21 cellular contexts compared by ENCODE assay signal in genomic region chr4:102469806-102470205, GRCh38. TPM values are rescaled to one million over a fixed set of nuclear protein-coding genes. Genes with fewer than 3 reads are reported as not detected.
DNase-seq lines count a peak whose midpoint lies in the region; ATAC-seq and TF ChIP-seq lines count a peak whose summit lies in the region.
"Had no signal": no experiment of that assay in that cellular context is flagged by ENCODE, and none has a peak within 500 bp of the region (broad histone marks: within the 10 kb centered on the region; RNA-seq: fewer than 3 reads in every experiment).

No MANE protein-coding gene starts in this region.

- DNase-seq in SK-N-SH: no peak
- DNase-seq in Jurkat, Clone E6-1 (ENCODE audit: low read depth, low spot score): peak; percentile 79
- peak; percentile 20 for DNase-seq in dermis blood vessel endothelial cell
- DNase-seq in omental fat pad (ENCODE audit: low spot score): no peak
- DNase-seq in medulla oblongata (ENCODE audit: extremely low spot score): no peak
- DNase-seq in head of caudate nucleus: no peak
- DNase-seq: BE2C, DMS79, Kasumi-1, MM.1S, NCI-H1092, NCI-H146, NCI-H2029 treated with DMSO at 0.1 percent for 48 hours, NCI-H2171, NCI-H526, PC-3, RPMI8226, SHP77 treated with DMSO at 0.1 percent for 48 hours had no signal

- H2AFZ ChIP-seq in SK-N-SH (ENCODE audit: low read depth): 0 out of 2 replicates have a peak overlapping the region, but pooled peaks have one; percentile 54

- CTCF ChIA-PET in SK-N-SH (lab: Yijun Ruan, JAX): interaction anchor here (1.0 kb wide), 1 partner anchor 30 kb away, joined by 3 read pairs; no protein-coding TSS in a partner anchor

- H3K9me3 ChIP-seq in SK-N-SH (no peaks in the 10 kb centered on the region), BLaER1 (peaks cover 34% of the 10 kb centered on the region)
- H3K9me3 ChIP-seq: BE2C had no signal

- H3K36me3 ChIP-seq in SK-N-SH (replicated peaks in 1 of 2; ENCODE audit: control insufficient read depth in 1 of 2, insufficient read depth in 2 of 2, low read length in 1 of 2): no peaks in the 10 kb centered on the region
- H3K36me3 ChIP-seq in BLaER1: no peaks in the 10 kb centered on the region
- H3K36me3 ChIP-seq: BE2C had no signal

- no peaks in the 10 kb centered on the region for H3K27me3 ChIP-seq in SK-N-SH (ENCODE audit: insufficient read depth)
- H3K27me3 ChIP-seq in BLaER1: no peaks in the 10 kb centered on the region

- TF ChIP-seq RAD21 in SK-N-SH (IDR thresholded peaks at IDR 0.05; ENCODE audit: low read length): no peak

- H3K27ac ChIP-seq in SK-N-SH (ENCODE audit: low read depth in 2 of 2, low read length in 1 of 2): no peak overlapping the region
- H3K27ac ChIP-seq in BLaER1: peak overlapping the region; percentile 77
- H3K27ac ChIP-seq: 22Rv1 had no signal

- no peaks in the 10 kb centered on the region for H3K79me2 ChIP-seq in SK-N-SH (ENCODE audit: insufficient read depth)

- H3K4me2 ChIP-seq in SK-N-SH: no peak overlapping the region
- peak overlapping the region; percentile 74 for H3K4me2 ChIP-seq in BLaER1

- TF ChIP-seq CTCF in SK-N-SH (IDR thresholded peaks at IDR 0.05) (no peak), omental fat pad (IDR thresholded peaks at IDR 0.05) (no peak)

- no peaks in the 10 kb centered on the region for H3F3A ChIP-seq in SK-N-SH (replicated peaks; ENCODE audit: insufficient read depth)

- TF ChIP-seq EP300 in SK-N-SH (IDR thresholded peaks at IDR 0.05; ENCODE audit: borderline replicate concordance in 1 of 2, low read depth in 1 of 2, low read length in 1 of 2): no peak

- POLR2A ChIA-PET in SK-N-SH (lab: Yijun Ruan, JAX): no interaction called here

- no peak overlapping the region for H3K4me3 ChIP-seq in SK-N-SH (ENCODE audit: low read depth in 2 of 2, low read length in 1 of 2)
- H3K4me3 ChIP-seq in BLaER1: peak overlapping the region; percentile 14; the same call in 1 of the 2 replicates
- no peak overlapping the region for H3K4me3 ChIP-seq in Jurkat, Clone E6-1 (ENCODE audit: low read length)

- H3K9ac ChIP-seq in SK-N-SH (no peak overlapping the region), BLaER1 (no peak overlapping the region)

- no peaks in the 10 kb centered on the region for H4K20me1 ChIP-seq in SK-N-SH (ENCODE audit: insufficient read depth)
- no peaks in the 10 kb centered on the region for H4K20me1 ChIP-seq in BLaER1

- H3K9me2 ChIP-seq in SK-N-SH: no peaks in the 10 kb centered on the region

- intact Hi-C loops in head of caudate nucleus (cut with DNase I): no loop called here

- WGBS in SK-N-SH (ENCODE audit: low lambda C conversion rate): 8% methylated on average over 1 of the region's 1 CpG

- no peak for ATAC-seq in SK-N-SH treated with all-trans-retinoic acid at 6 μM for 48 hours
- no peak for ATAC-seq in omental fat pad (ENCODE audit: low FRiP score)
- ATAC-seq: PC-3 had no signal

- H3K4me1 ChIP-seq in SK-N-SH (ENCODE audit: control insufficient read depth in 1 of 2, insufficient read depth in 2 of 2, low read depth in 1 of 2, low read length in 1 of 2) (no peaks in the 10 kb centered on the region; a peak in 1 of 4 replicates), BLaER1 (peaks cover 55% of the 10 kb centered on the region)
- H3K4me1 ChIP-seq: BE2C had no signal

TF ChIP-seq in SK-N-SH, 30 proteins besides CTCF, POLR2A, EP300 and RAD21:
- TF ChIP-seq FOXJ3 (CRISPR knock-in tag; IDR thresholded peaks at IDR 0.05): no peak
- no peak for TF ChIP-seq MXI1 (IDR thresholded peaks at IDR 0.05; ENCODE audit: low read depth, low read length)
- no peak for TF ChIP-seq FOXM1 (IDR thresholded peaks at IDR 0.05; ENCODE audit: low read depth)
- TF ChIP-seq ELF1 (IDR thresholded peaks at IDR 0.05): no peak

TF ChIP-seq in SK-N-SH treated with all-trans-retinoic acid at 6 μM for 48 hours, 23 proteins besides CTCF, POLR2A, EP300 and RAD21:
- TF ChIP-seq OSR1 (CRISPR knock-in tag; IDR thresholded peaks at IDR 0.05) (no peak), ZFP3 (CRISPR knock-in tag; IDR thresholded peaks at IDR 0.05) (no peak), RARB (CRISPR knock-in tag; IDR thresholded peaks at IDR 0.05) (no peak), GLIS3 (CRISPR knock-in tag; IDR thresholded peaks at IDR 0.05) (no peak), ZNF70 (CRISPR knock-in tag; IDR thresholded peaks at IDR 0.05) (no peak), POU6F1 (CRISPR knock-in tag; IDR thresholded peaks at IDR 0.05; ENCODE audit: borderline replicate concordance, low read depth) (no peak), ESRRG (CRISPR knock-in tag; IDR thresholded peaks at IDR 0.05) (no peak), TSHZ2 (CRISPR knock-in tag; IDR thresholded peaks at IDR 0.05) (no peak)
TF ChIP-seq in SK-N-SH treated with all-trans-retinoic acid at 6 μM for 48 hours: peak in this region for 0.

RNA-seq across cellular contexts. Expression of gene NFKB1, which starts 31.4 kb away (rescaled TPM):
- 12.2 and 14.1 TPM in 2 replicates for polyA plus RNA-seq in SK-N-SH (2012; rRNA removed)
- polyA plus RNA-seq in SK-N-SH (2012; cell fraction: cytosol; rRNA removed): 13.4 and 15.2 TPM in 2 replicates
- polyA plus RNA-seq in SK-N-SH (2012; cell fraction: nucleus; rRNA removed): 16.3 and 23.9 TPM in 2 replicates
- 45.8 TPM for polyA plus RNA-seq in Jurkat, Clone E6-1 (2012; ENCODE audit: insufficient read depth, insufficient read length)
- 64.5 and 73.2 TPM in 2 replicates for total RNA-seq in dermis blood vessel endothelial cell
- 100 to 1,000 TPM in 1 of 4 donors, 10 to 100 TPM in 3; 26.4 to 151 (median 46.6) TPM for total RNA-seq in omental fat pad

Comparison
In these comparisons a context has a peak if more than half of its experiments do, and no peak if none do; other contexts are left out.
1. DNase-seq: peak in Jurkat, Clone E6-1 (single experiment) and dermis blood vessel endothelial cell (single experiment); none in SK-N-SH (single experiment), omental fat pad (single experiment), medulla oblongata (single experiment) and head of caudate nucleus (0 of 42).